Comparison of ENCODE assay signal across 21 cellular contexts in the genomic region with DNA sequence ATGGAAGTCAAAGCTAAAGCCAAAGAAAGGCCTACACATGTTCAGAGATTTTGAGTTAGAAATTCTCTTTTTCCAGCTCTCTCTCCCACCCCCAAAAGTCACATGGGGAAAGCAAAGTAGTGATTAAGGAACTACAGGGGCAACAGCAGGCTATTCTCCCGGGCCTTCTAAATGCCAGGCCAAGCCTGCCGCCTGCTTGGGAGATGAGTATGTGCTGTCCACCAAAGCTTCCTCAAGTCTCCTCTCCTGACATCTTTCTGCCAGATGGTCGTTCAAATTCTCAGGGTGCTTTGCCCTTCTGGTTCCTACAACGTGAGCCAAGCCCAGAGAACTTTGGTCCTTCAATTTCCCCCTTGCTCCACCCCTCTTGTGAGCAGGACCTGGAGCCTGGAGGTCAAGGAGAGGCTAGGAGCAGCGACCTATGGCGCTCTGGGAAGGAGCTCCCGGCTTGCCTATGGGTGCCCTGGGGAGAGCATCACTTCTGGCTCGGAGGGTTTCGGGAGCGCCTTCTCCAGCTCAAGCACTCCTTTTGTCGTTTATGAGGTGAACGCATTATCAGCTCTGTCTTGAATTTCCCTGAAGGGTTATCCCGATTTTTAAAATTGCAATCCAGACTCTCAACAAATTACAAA. TPM values are rescaled to one million over a fixed set of nuclear protein-coding genes. Genes with fewer than 3 reads are reported as not detected.
"Had no signal": no experiment of that assay in that cellular context is flagged by ENCODE, and none has a peak within 500 bp of the region (broad histone marks: within the 10 kb centered on the region; RNA-seq: fewer than 3 reads in every experiment).

No MANE protein-coding gene starts in this region.

- H3K36me3 Mint-ChIP-seq: activated naive CD8-positive, alpha-beta T cell; naive thymus-derived CD8-positive, alpha-beta T cell had no signal

- DNase-seq: activated CD4-positive, alpha-beta T cell treated with anti-CD3 and anti-CD28 coated beads for 1 hour; activated CD4-positive, alpha-beta T cell treated with anti-CD3 and anti-CD28 coated beads, Interleukin-2, amount 50 U/mL, for 48 hours; activated gamma-delta T cell; activated T-cell treated with anti-CD3 and anti-CD28 coated beads, Interleukin-2, amount 50 U/mL, for 48 hours; anterior cingulate cortex; esophagus squamous epithelium; hippocampal formation; left colon; mucosa of descending colon; naive thymus-derived CD8-positive, alpha-beta T cell; nucleus accumbens; stimulated activated CD4-positive, alpha-beta T cell treated with anti-CD3 and anti-CD28 coated beads, Interleukin-12 subunit alpha, Interleukin-12 subunit beta, amount 100 ng/mL, for 4 hours; stimulated activated naive CD4-positive, alpha-beta T cell treated with Interleukin-2 at 50 U/mL for 16 hours; SW 1271 had no signal

- H3K4me3 ChIP-seq: breast epithelium, esophagus squamous epithelium, lung, mucosa of descending colon, prostate gland, suprapubic skin, upper lobe of left lung had no signal

- ATAC-seq: left colon; mucosa of descending colon; naive thymus-derived CD8-positive, alpha-beta T cell; sciatic nerve had no signal

- H3K27ac ChIP-seq: breast epithelium, esophagus squamous epithelium, prostate gland, suprapubic skin, upper lobe of left lung had no signal

- H3K36me3 ChIP-seq: breast epithelium, esophagus squamous epithelium, prostate gland, suprapubic skin, upper lobe of left lung had no signal

- H3K27ac Mint-ChIP-seq: activated naive CD8-positive, alpha-beta T cell; naive thymus-derived CD8-positive, alpha-beta T cell had no signal

- H3K9me3 ChIP-seq: breast epithelium, esophagus squamous epithelium, mucosa of descending colon, prostate gland, suprapubic skin, upper lobe of left lung had no signal

- H3K4me1 ChIP-seq: breast epithelium, prostate gland had no signal

- H3K4me3 Mint-ChIP-seq: activated naive CD8-positive, alpha-beta T cell had no signal

RNA-seq across cellular contexts. Expression of gene PRRX1, which starts 4.4 kb away (rescaled TPM):
- total RNA-seq: naive thymus-derived CD8-positive, alpha-beta T cell had no signal
- polyA plus RNA-seq: naive thymus-derived CD8-positive, alpha-beta T cell had no signal
